In genomic region chr16:30053376-30054015, GRCh38 we compare ENCODE assay signal across 1 cellular context.
TF ChIP-seq lines count a peak whose summit lies in the region.

No MANE protein-coding gene starts in this region.

TF ChIP-seq in A549, 52 proteins besides CTCF, POLR2A, EP300 and RAD21 (continued from another document):
- TF ChIP-seq PBX3 (IDR thresholded peaks at IDR 0.05) = no peak
- no peak for TF ChIP-seq KDM1A (IDR thresholded peaks at IDR 0.05; ENCODE audit: low read depth)
- no peak for TF ChIP-seq JUNB (IDR thresholded peaks at IDR 0.05)
- no peak for TF ChIP-seq HEYL (CRISPR knock-in tag; IDR thresholded peaks at IDR 0.05)
- no peak for TF ChIP-seq ZFP36 (IDR thresholded peaks at IDR 0.05; ENCODE audit: borderline replicate concordance, partially characterized antibody)
- TF ChIP-seq MAFK (IDR thresholded peaks at IDR 0.05; ENCODE audit: partially characterized antibody) = no peak
- no peak for TF ChIP-seq HES2 (IDR thresholded peaks at IDR 0.05)
- no peak for TF ChIP-seq MYC (IDR thresholded peaks at IDR 0.05; ENCODE audit: borderline replicate concordance, low read length)
- TF ChIP-seq SREBF2 (IDR thresholded peaks at IDR 0.05) = no peak
- TF ChIP-seq POLR2AphosphoS2 (conservative IDR thresholded peaks at IDR 0.05; ENCODE audit: low read length) = no peak
- no peak for TF ChIP-seq REST (IDR thresholded peaks at IDR 0.05)
- TF ChIP-seq ATOH8 (CRISPR knock-in tag; IDR thresholded peaks at IDR 0.05; ENCODE audit: low read depth) = no peak
- no peak for TF ChIP-seq JUN (IDR thresholded peaks at IDR 0.05)
- no peak for TF ChIP-seq HOXA7 (CRISPR knock-in tag; IDR thresholded peaks at IDR 0.05)
- TF ChIP-seq HOXB13 (CRISPR knock-in tag; IDR thresholded peaks at IDR 0.05; ENCODE audit: low read depth) = no peak
- TF ChIP-seq CHD2 (IDR thresholded peaks at IDR 0.05; ENCODE audit: low read length, partially characterized antibody) = no peak
- no peak for TF ChIP-seq RARB (CRISPR knock-in tag; IDR thresholded peaks at IDR 0.05)
- no peak for TF ChIP-seq RNF2 (IDR thresholded peaks at IDR 0.05; ENCODE audit: borderline replicate concordance, low read depth)
- no peak for TF ChIP-seq NPAS2 (CRISPR knock-in tag; IDR thresholded peaks at IDR 0.05; ENCODE audit: borderline replicate concordance)
